22 cellular contexts compared by ENCODE assay signal in the genomic region with DNA sequence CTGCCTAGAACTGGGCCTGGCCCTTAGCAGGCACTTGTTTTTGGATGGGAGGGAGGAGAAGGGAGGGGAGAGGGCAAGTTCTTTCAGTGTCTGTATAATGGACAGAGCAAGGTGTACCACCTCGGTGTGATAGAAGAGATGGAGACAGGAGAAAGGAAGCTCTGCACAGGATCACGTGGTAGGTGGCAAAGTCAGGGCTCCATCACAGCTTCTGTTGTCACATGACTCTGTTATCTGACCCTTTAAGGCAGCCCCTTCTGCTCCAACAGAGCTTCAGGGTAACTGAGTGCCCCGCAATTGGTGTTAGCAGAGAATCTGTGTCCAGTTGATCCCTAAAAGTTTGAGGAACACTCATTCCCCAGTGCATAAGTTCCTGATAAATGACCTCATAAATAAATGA.
"Had no signal": no experiment of that assay in that cellular context is flagged by ENCODE, and none has a peak within 500 bp of the region (broad histone marks: within the 10 kb centered on the region; RNA-seq: fewer than 3 reads in every experiment).

No MANE protein-coding gene starts in this region.

- H3K9me3 Mint-ChIP-seq: activated naive CD4-positive, alpha-beta T cell treated with anti-CD3 and anti-CD28 coated beads, Interleukin-2, amount 50 U/mL, for 24 hours; activated naive CD8-positive, alpha-beta T cell treated with anti-CD3 and anti-CD28 coated beads, Interleukin-2, amount 50 U/mL, for 24 hours; natural killer cell had no signal

- H3K36me3 ChIP-seq: gastroesophageal sphincter, neural progenitor cell, thyroid gland had no signal

- H3K27ac ChIP-seq: gastroesophageal sphincter, neural progenitor cell had no signal

- H3K4me1 ChIP-seq: gastroesophageal sphincter, neural progenitor cell had no signal

- H3K27me3 Mint-ChIP-seq: activated CD4-positive, alpha-beta T cell treated with anti-CD3 and anti-CD28 coated beads for 36 hours; activated naive CD4-positive, alpha-beta T cell treated with anti-CD3 and anti-CD28 coated beads, Interleukin-2, amount 50 U/mL, for 24 hours had no signal

- FAIRE-seq: keratinocyte had no signal

- H3K4me3 ChIP-seq: gastroesophageal sphincter, neural progenitor cell, thyroid gland had no signal

- H3K27ac Mint-ChIP-seq: activated CD4-positive, alpha-beta T cell treated with anti-CD3 and anti-CD28 coated beads for 36 hours; activated CD8-positive, alpha-beta memory T cell treated with anti-CD3 and anti-CD28 coated beads, Interleukin-2, amount 10 ng/mL, durations not matched to agents 7 days and 5 days; activated CD8-positive, alpha-beta T cell treated with anti-CD3 and anti-CD28 coated beads, Interleukin-2, amount 10 ng/mL, durations not matched to agents 7 days and 5 days; activated naive CD4-positive, alpha-beta T cell treated with anti-CD3 and anti-CD28 coated beads, Interleukin-2, amount 50 U/mL, for 24 hours; activated naive CD8-positive, alpha-beta T cell treated with anti-CD3 and anti-CD28 coated beads, Interleukin-2, amount 50 U/mL, for 24 hours; activated T-helper 2 cell treated with anti-CD3 and anti-CD28 coated beads, Interferon-gamma antibody, Interleukin-2, Interleukin-4, amounts not matched to agents 10 μg/mL and 5 μg/mL and 100 μg/mL, durations not matched to agents 14 hours and 24 hours and 36 hours; natural killer cell; neural progenitor cell; T-helper 2 cell treated with Interferon-gamma antibody and Interleukin-4, amounts not matched to agents 5 μg/mL and 100 μg/mL, for 36 hours had no signal

- H3K27me3 ChIP-seq: gastroesophageal sphincter, neural progenitor cell, thyroid gland had no signal

- ATAC-seq: activated CD4-positive, alpha-beta T cell treated with anti-CD3 and anti-CD28 coated beads for 36 hours; activated CD8-positive, alpha-beta memory T cell treated with anti-CD3 and anti-CD28 coated beads, Interleukin-2, amount 10 ng/mL, durations not matched to agents 7 days and 5 days; activated CD8-positive, alpha-beta T cell treated with anti-CD3 and anti-CD28 coated beads, Interleukin-2, amount 10 ng/mL, durations not matched to agents 7 days and 5 days; activated naive CD8-positive, alpha-beta T cell treated with anti-CD3 and anti-CD28 coated beads, Interleukin-2, amount 50 U/mL, for 24 hours; gastroesophageal sphincter; left cardiac atrium; left ventricle myocardium superior; natural killer cell; right cardiac atrium; stimulated activated naive CD8-positive, alpha-beta T cell treated with anti-CD3 and anti-CD28 coated beads, Interleukin-15, Interleukin-2, amounts not matched to agents 100 U/mL and 50 U/mL, for 24 hours had no signal

- H3K36me3 Mint-ChIP-seq: activated naive CD4-positive, alpha-beta T cell treated with anti-CD3 and anti-CD28 coated beads, Interleukin-2, amount 50 U/mL, for 24 hours; natural killer cell; neural progenitor cell had no signal

- H3K4me2 ChIP-seq: neural progenitor cell had no signal

- H3K4me3 Mint-ChIP-seq: activated CD4-positive, alpha-beta T cell treated with anti-CD3 and anti-CD28 coated beads for 36 hours; activated CD8-positive, alpha-beta memory T cell treated with anti-CD3 and anti-CD28 coated beads, Interleukin-2, amount 10 ng/mL, durations not matched to agents 7 days and 5 days; activated CD8-positive, alpha-beta T cell treated with anti-CD3 and anti-CD28 coated beads, Interleukin-2, amount 10 ng/mL, durations not matched to agents 7 days and 5 days; activated naive CD4-positive, alpha-beta T cell treated with anti-CD3 and anti-CD28 coated beads, Interleukin-2, amount 50 U/mL, for 24 hours; activated naive CD8-positive, alpha-beta T cell treated with anti-CD3 and anti-CD28 coated beads, Interleukin-2, amount 50 U/mL, for 24 hours; natural killer cell; neural progenitor cell; T-helper 2 cell treated with Interferon-gamma antibody and Interleukin-4, amounts not matched to agents 5 μg/mL and 100 μg/mL, for 36 hours had no signal

- H3K9me3 ChIP-seq: gastroesophageal sphincter, thyroid gland had no signal

- DNase-seq: activated CD4-positive, alpha-beta T cell treated with anti-CD3 and anti-CD28 coated beads for 36 hours; activated CD4-positive, CD25-positive, alpha-beta regulatory T cell; activated CD8-positive, alpha-beta memory T cell treated with anti-CD3 and anti-CD28 coated beads, Interleukin-2, amount 10 ng/mL, durations not matched to agents 7 days and 5 days; activated CD8-positive, alpha-beta T cell treated with anti-CD3 and anti-CD28 coated beads, Interleukin-2, amount 10 ng/mL, durations not matched to agents 7 days and 5 days; activated naive CD8-positive, alpha-beta T cell treated with anti-CD3 and anti-CD28 coated beads, Interleukin-2, amount 50 U/mL, for 24 hours; activated T-cell treated with anti-CD3 and anti-CD28 coated beads, Interleukin-2, amount 50 U/mL, for 48 hours; amygdala; caudate nucleus; hippocampal formation; left cardiac atrium; left ventricle myocardium superior; natural killer cell; right cardiac atrium; stimulated activated CD4-positive, alpha-beta T cell treated with anti-CD3 and anti-CD28 coated beads, Interleukin-2, amount 100 ng/mL, for 48 hours; stimulated activated naive CD8-positive, alpha-beta T cell treated with anti-CD3 and anti-CD28 coated beads, Interleukin-15, Interleukin-2, amounts not matched to agents 100 U/mL and 50 U/mL, for 24 hours; thyroid gland had no signal
